ENCODE assay signal across 8 cellular contexts in the genomic region with DNA sequence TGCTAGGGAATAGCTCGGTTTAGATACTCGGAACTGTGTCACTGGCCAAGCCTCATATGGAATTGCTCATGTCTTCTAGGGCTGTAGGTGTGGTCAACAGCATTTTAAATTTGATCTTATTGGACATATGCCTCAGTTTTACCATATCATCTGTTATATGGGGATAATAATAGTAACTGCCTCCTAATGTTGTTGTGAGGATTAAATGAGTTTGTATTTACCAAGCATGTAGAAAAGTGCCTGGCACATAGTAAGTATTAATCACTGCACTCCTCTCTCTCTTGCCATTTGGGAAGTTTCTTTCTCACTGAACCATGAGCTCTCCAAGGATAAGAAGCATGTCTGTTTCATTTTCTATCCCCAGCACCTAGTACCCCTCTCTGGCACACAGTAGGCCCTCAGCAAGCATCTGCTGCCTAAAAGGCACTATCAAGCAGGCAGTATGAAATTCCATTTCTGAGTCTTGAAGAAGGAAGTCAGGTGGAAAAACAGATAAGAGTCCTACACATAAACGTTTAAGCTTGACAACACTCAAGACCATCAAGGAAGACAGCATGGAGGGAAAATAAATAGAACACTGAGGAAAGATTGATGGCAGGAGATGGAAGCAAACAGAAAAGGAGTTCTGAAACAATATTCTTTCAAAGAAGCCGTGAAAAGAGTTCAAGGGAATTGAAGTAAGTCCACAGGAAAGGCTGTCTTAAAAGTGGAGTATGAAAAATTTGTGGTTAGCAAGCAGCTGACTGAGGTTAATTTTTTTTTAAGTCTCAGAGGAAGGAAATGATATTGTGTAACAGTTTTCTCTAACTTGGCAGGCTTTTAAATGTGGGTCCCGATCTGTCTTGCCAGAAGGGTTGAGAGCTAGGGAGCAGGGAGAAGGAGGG. TPM values are rescaled to one million over a fixed set of nuclear protein-coding genes. Genes with fewer than 3 reads are reported as not detected.
DNase-seq lines count a peak whose midpoint lies in the region; ATAC-seq lines count a peak whose summit lies in the region.

No MANE protein-coding gene starts in this region.

- H3K36me3 Mint-ChIP-seq in activated CD4-positive, alpha-beta memory T cell treated with anti-CD3 and anti-CD28 coated beads for 36 hours = peaks cover 2% of the 10 kb centered on the region
- H3K36me3 Mint-ChIP-seq in stimulated activated memory B cell treated with anti-CD40 and anti-IgM and Interleukin-4, amounts not matched to agents 10 μg/mL and 1 μg/mL and 100 μg/mL, for 72 hours = no peaks in the 10 kb centered on the region

- H3K27me3 Mint-ChIP-seq in activated CD4-positive, alpha-beta memory T cell treated with anti-CD3 and anti-CD28 coated beads for 36 hours = peaks cover 4% of the 10 kb centered on the region
- no peaks in the 10 kb centered on the region for H3K27me3 Mint-ChIP-seq in stimulated activated memory B cell treated with anti-CD40 and anti-IgM and Interleukin-4, amounts not matched to agents 10 μg/mL and 1 μg/mL and 100 μg/mL, for 72 hours

- intact Hi-C loops in activated CD4-positive, alpha-beta memory T cell treated with anti-CD3 and anti-CD28 coated beads for 36 hours (cut with micrococcal nuclease) = loop anchor here (5.0 kb wide), 2 partner anchors 39 to 61 kb away; no protein-coding TSS in a partner anchor

- H3K9me3 Mint-ChIP-seq in activated CD4-positive, alpha-beta memory T cell treated with anti-CD3 and anti-CD28 coated beads for 36 hours = no peaks in the 10 kb centered on the region
- peaks cover 3% of the 10 kb centered on the region for H3K9me3 Mint-ChIP-seq in stimulated activated memory B cell treated with anti-CD40 and anti-IgM and Interleukin-4, amounts not matched to agents 10 μg/mL and 1 μg/mL and 100 μg/mL, for 72 hours

- H3K27ac Mint-ChIP-seq in activated CD4-positive, alpha-beta memory T cell treated with anti-CD3 and anti-CD28 coated beads for 36 hours = no peak overlapping the region
- peak overlapping the region; percentile 90 for H3K27ac Mint-ChIP-seq in stimulated activated memory B cell treated with anti-CD40 and anti-IgM and Interleukin-4, amounts not matched to agents 10 μg/mL and 1 μg/mL and 100 μg/mL, for 72 hours

- peak overlapping the region; percentile 20 for H3K4me3 Mint-ChIP-seq in activated CD4-positive, alpha-beta memory T cell treated with anti-CD3 and anti-CD28 coated beads for 36 hours
- H3K4me3 Mint-ChIP-seq in stimulated activated memory B cell treated with anti-CD40 and anti-IgM and Interleukin-4, amounts not matched to agents 10 μg/mL and 1 μg/mL and 100 μg/mL, for 72 hours = peak overlapping the region; percentile 12

- DNase-seq in Daoy (ENCODE audit: low read depth) = peak; percentile 34
- DNase-seq in HK-2 (ENCODE audit: unreplicated experiment) = peak; percentile 5
- DNase-seq in activated CD4-positive, alpha-beta memory T cell treated with anti-CD3 and anti-CD28 coated beads for 36 hours = no peak
- peak; percentile 53 for DNase-seq in glomerular visceral epithelial cell (ENCODE audit: extremely low spot score)
- no peak for DNase-seq in cerebellar nuclear complex (lab: John Stamatoyannopoulos, UW)
- DNase-seq in DMS 273 treated with DMSO at 0.1 percent for 48 hours (lab: John Stamatoyannopoulos, UW) = no peak

- CTCF ChIA-PET in activated CD4-positive, alpha-beta memory T cell treated with anti-CD3 and anti-CD28 coated beads for 36 hours (lab: Charles Lee) = interaction anchor here (0.7 to 2.3 kb wide), 9 partner anchors 12 to 154 kb away, joined by 3 to 10 read pairs (median 4); no protein-coding TSS in a partner anchor

- POLR2A ChIA-PET in activated CD4-positive, alpha-beta memory T cell treated with anti-CD3 and anti-CD28 coated beads for 36 hours (lab: Charles Lee) = no interaction called here

- peak; percentile 21 for ATAC-seq in stimulated activated memory B cell treated with anti-CD40 and anti-IgM and Interleukin-4, amounts not matched to agents 10 μg/mL and 1 μg/mL and 100 μg/mL, for 72 hours
- no peak for ATAC-seq in HG02623 (IDR thresholded peaks at IDR 0.05; ENCODE audit: unreplicated experiment)

- peaks cover 41% of the 10 kb centered on the region for H3K4me1 Mint-ChIP-seq in activated CD4-positive, alpha-beta memory T cell treated with anti-CD3 and anti-CD28 coated beads for 36 hours (ENCODE audit: low read depth)
- peaks cover 79% of the 10 kb centered on the region for H3K4me1 Mint-ChIP-seq in stimulated activated memory B cell treated with anti-CD40 and anti-IgM and Interleukin-4, amounts not matched to agents 10 μg/mL and 1 μg/mL and 100 μg/mL, for 72 hours

RNA-seq across cellular contexts. Expression of gene ATP6V0A1, which starts 2.2 kb away (rescaled TPM):
- 12.6 and 16.6 TPM in 2 replicates for total RNA-seq in Daoy (2014; rRNA removed; shearing (Covaris generic))
- 10 to 100 TPM; 12.0 to 13.2 TPM for total RNA-seq in activated CD4-positive, alpha-beta memory T cell treated with anti-CD3 and anti-CD28 coated beads for 36 hours

RNA-seq across cellular contexts. Expression of gene CAVIN1, which starts 33.4 kb away (rescaled TPM):
- total RNA-seq in Daoy (2014; rRNA removed; shearing (Covaris generic)) = 192 and 215 TPM in 2 replicates
- total RNA-seq in activated CD4-positive, alpha-beta memory T cell treated with anti-CD3 and anti-CD28 coated beads for 36 hours = 1 to 10 TPM; 2.5 to 2.9 TPM

Comparison
In these comparisons a context has a peak if more than half of its experiments do, and no peak if none do; other contexts are left out.
1. DNase-seq: peak in Daoy (single experiment), HK-2 (single experiment) and glomerular visceral epithelial cell (single experiment); none in activated CD4-positive, alpha-beta memory T cell treated with anti-CD3 and anti-CD28 coated beads for 36 hours (single experiment), cerebellar nuclear complex (0 of 2) and DMS 273 treated with DMSO at 0.1 percent for 48 hours (single experiment).
2. RNA of gene CAVIN1, which starts 33.4 kb away (total RNA-seq): 192 to 215 TPM in Daoy; 2.5 to 2.9 TPM in activated CD4-positive, alpha-beta memory T cell treated with anti-CD3 and anti-CD28 coated beads for 36 hours; every median in the first group is over 10 times any median in the second.